ENCODE assay signal across 9 cellular contexts in genomic region chr2:12965540-12966269, GRCh38.
DNase-seq lines count a peak whose midpoint lies in the region; ATAC-seq and TF ChIP-seq lines count a peak whose summit lies in the region.
"Had no signal": no experiment of that assay in that cellular context is flagged by ENCODE, and none has a peak within 500 bp of the region (broad histone marks: within the 10 kb centered on the region; RNA-seq: fewer than 3 reads in every experiment).

No MANE protein-coding gene starts in this region.

- H3K9me3 ChIP-seq in neuron (ENCODE audit: low read length) = no peaks in the 10 kb centered on the region
- no peaks in the 10 kb centered on the region for H3K9me3 ChIP-seq in gastrocnemius medialis
- H3K9me3 ChIP-seq: upper lobe of left lung had no signal

- TF ChIP-seq POLR2A in gastrocnemius medialis (IDR thresholded peaks at IDR 0.05) = no peak

- H3K27me3 ChIP-seq in neuron (ENCODE audit: insufficient read depth, low read length) = no peaks in the 10 kb centered on the region
- no peaks in the 10 kb centered on the region for H3K27me3 ChIP-seq in gastrocnemius medialis
- H3K27me3 ChIP-seq: upper lobe of left lung had no signal

- ATAC-seq in HG03457 (IDR thresholded peaks at IDR 0.05; ENCODE audit: unreplicated experiment) (no peak), gastrocnemius medialis (no peak)

- H3K36me3 ChIP-seq in neuron (ENCODE audit: insufficient read depth, low read length) (no peaks in the 10 kb centered on the region), gastrocnemius medialis (no peaks in the 10 kb centered on the region)
- H3K36me3 ChIP-seq: upper lobe of left lung had no signal

- intact Hi-C loops in gastrocnemius medialis (cut with DNase I; ENCODE audit: low total_unique reads) = no loop called here

- H2AFZ ChIP-seq in neuron (ENCODE audit: low read depth, low read length) = peak overlapping the region; percentile 63

- H3K4me1 ChIP-seq in neuron (ENCODE audit: insufficient read depth, low read length) = peaks cover 12% of the 10 kb centered on the region
- H3K4me1 ChIP-seq in gastrocnemius medialis = no peaks in the 10 kb centered on the region

- H3K4me3 ChIP-seq in choroid plexus epithelial cell (ENCODE audit: low read depth, low read length) = no peak overlapping the region
- no peak overlapping the region for H3K4me3 ChIP-seq in neuron (ENCODE audit: low read length)
- H3K4me3 ChIP-seq in gastrocnemius medialis = no peak overlapping the region
- H3K4me3 ChIP-seq: upper lobe of left lung had no signal

- DNase-seq in NCI-H1417 (lab: John Stamatoyannopoulos, UW) (peak in 2 of 3 experiments; percentile 17 to 80), NCI-H1417 treated with DMSO at 0.1 percent for 48 hours (lab: John Stamatoyannopoulos, UW) (no peak), NCI-H69 (lab: John Stamatoyannopoulos, UW) (peak; percentile 4), choroid plexus epithelial cell (ENCODE audit: low read depth) (peak; percentile 77), DMS79 treated with DMSO at 0.1 percent for 48 hours (lab: John Stamatoyannopoulos, UW) (no peak), gastrocnemius medialis (no peak)

- TF ChIP-seq CTCF in choroid plexus epithelial cell (conservative IDR thresholded peaks at IDR 0.05; ENCODE audit: low read depth, low read length) (no peak), gastrocnemius medialis (IDR thresholded peaks at IDR 0.05 in 4 of 5, conservative IDR thresholded peaks at IDR 0.05 in 1 of 5) (no peak)

- in situ Hi-C loops in gastrocnemius medialis (cut with MboI; ENCODE audit: low sequenced_read_pairs in 4 of 4) = no loop called here

- H3K27ac ChIP-seq in gastrocnemius medialis = no peak overlapping the region

Comparison
In these comparisons a context has a peak if more than half of its experiments do, and no peak if none do; other contexts are left out.
1. DNase-seq: peak in NCI-H1417 (2 of 3), NCI-H69 (single experiment) and choroid plexus epithelial cell (single experiment); none in NCI-H1417 treated with DMSO at 0.1 percent for 48 hours (single experiment), DMS79 treated with DMSO at 0.1 percent for 48 hours (single experiment) and gastrocnemius medialis (0 of 2).